ENCODE assay signal across 16 cellular contexts in genomic region chr7:54944179-54944578, GRCh38.
DNase-seq lines count a peak whose midpoint lies in the region; ATAC-seq and TF ChIP-seq lines count a peak whose summit lies in the region.
"Had no signal": no experiment of that assay in that cellular context is flagged by ENCODE, and none has a peak within 500 bp of the region (broad histone marks: within the 10 kb centered on the region; RNA-seq: fewer than 3 reads in every experiment).

No MANE protein-coding gene starts in this region.

- peak; percentile 55 for ATAC-seq in left lobe of liver
- no peak for ATAC-seq in HG02852 (IDR thresholded peaks at IDR 0.05; ENCODE audit: unreplicated experiment)
- ATAC-seq: activated T-helper 17 cell treated with anti-CD3 and anti-CD28 coated beads, Interleukin-2, amount 50 U/mL, for 72 hours; gastroesophageal sphincter; pancreas; stimulated activated naive CD8-positive, alpha-beta T cell treated with anti-CD3 and anti-CD28 coated beads, Interleukin-15, amount 100 ng/mL, for 72 hours had no signal

- 28 to 33% methylated on average over 3 of the region's 3 CpGs for WGBS in thyroid gland, 2 donors

- no peaks in the 10 kb centered on the region for H3K36me3 ChIP-seq in brain microvascular endothelial cell (replicated peaks)
- H3K36me3 ChIP-seq in thyroid gland, result no peaks in the 10 kb centered on the region
- H3K36me3 ChIP-seq in vagina, result no peaks in the 10 kb centered on the region
- H3K36me3 ChIP-seq: gastroesophageal sphincter, pancreas had no signal

- peaks cover 0 to 16% of the 10 kb centered on the region in 2 donors for H3K4me1 ChIP-seq in thyroid gland
- H3K4me1 ChIP-seq in vagina, result peaks cover 23% of the 10 kb centered on the region
- H3K4me1 ChIP-seq: pancreas had no signal

- in situ Hi-C loops in brain microvascular endothelial cell (cut with HindIII; ENCODE audit: low pct_ligation_motif_present, low sequenced_read_pairs), result no loop called here

- DNase-seq in LNCaP clone FGC (ENCODE audit: low read depth), result peak; percentile 38
- DNase-seq in brain microvascular endothelial cell, result peak; percentile 26
- DNase-seq in left lobe of liver (ENCODE audit: low spot score), result no peak
- DNase-seq in thyroid gland, result peak; percentile 23 to 25
- no peak for DNase-seq in HCEC 1CT
- DNase-seq in vagina (ENCODE audit: extremely low spot score in 2 of 2), result no peak
- DNase-seq: aorta; CD4-positive, CD25-positive, alpha-beta regulatory T cell; effector CD8-positive, alpha-beta T cell; NCI-H1417; NCI-H446 treated with DMSO at 0.1 percent for 48 hours; pancreas; stimulated activated naive CD8-positive, alpha-beta T cell treated with anti-CD3 and anti-CD28 coated beads, Interleukin-15, amount 100 ng/mL, for 72 hours had no signal

- no peak for TF ChIP-seq POLR2A in thyroid gland (IDR thresholded peaks at IDR 0.05)
- TF ChIP-seq POLR2A in vagina (IDR thresholded peaks at IDR 0.05), result no peak

- H3K27me3 ChIP-seq in brain microvascular endothelial cell (replicated peaks) (no peaks in the 10 kb centered on the region), thyroid gland (no peaks in the 10 kb centered on the region), vagina (no peaks in the 10 kb centered on the region)
- H3K27me3 ChIP-seq: gastroesophageal sphincter, pancreas had no signal

- intact Hi-C loops in thyroid gland (cut with DNase I), result no loop called here
- intact Hi-C loops in vagina (cut with DNase I), result no loop called here

- no peak for TF ChIP-seq CTCF in LNCaP clone FGC (IDR thresholded peaks at IDR 0.05; ENCODE audit: control insufficient read depth, extremely low read depth, insufficient read depth)
- no peak for TF ChIP-seq CTCF in brain microvascular endothelial cell (IDR thresholded peaks at IDR 0.05; ENCODE audit: low read depth, low read length, missing control alignments)
- no peak for TF ChIP-seq CTCF in thyroid gland (IDR thresholded peaks at IDR 0.05)
- TF ChIP-seq CTCF in vagina (IDR thresholded peaks at IDR 0.05), result no peak

- no peak overlapping the region for H3K4me3 ChIP-seq in LNCaP clone FGC (ENCODE audit: low read depth, low read length)
- H3K4me3 ChIP-seq in brain microvascular endothelial cell (ENCODE audit: low read depth, low read length), result no peak overlapping the region
- no peak overlapping the region for H3K4me3 ChIP-seq in thyroid gland (replicated peaks in 1 of 3)
- no peak overlapping the region for H3K4me3 ChIP-seq in vagina
- H3K4me3 ChIP-seq: gastroesophageal sphincter, pancreas had no signal

- H3K9me3 ChIP-seq in thyroid gland (no peaks in the 10 kb centered on the region), vagina (no peaks in the 10 kb centered on the region)
- H3K9me3 ChIP-seq: gastroesophageal sphincter, pancreas had no signal

- H3K27ac ChIP-seq in brain microvascular endothelial cell (no peak overlapping the region), thyroid gland (no peak overlapping the region), vagina (no peak overlapping the region)
- H3K27ac ChIP-seq: gastroesophageal sphincter, pancreas had no signal

Comparison
In these comparisons a context has a peak if more than half of its experiments do, and no peak if none do; other contexts are left out.
1. DNase-seq: peak in LNCaP clone FGC (single experiment), brain microvascular endothelial cell (single experiment) and thyroid gland (2 of 2); none in left lobe of liver (single experiment), HCEC 1CT (single experiment) and vagina (0 of 2).